Comparison of ENCODE assay signal across 1 cellular context in genomic region chr5:54651482-54652076, GRCh38.
TF ChIP-seq lines count a peak whose summit lies in the region.

No MANE protein-coding gene starts in this region.

TF ChIP-seq in HEK293, 187 proteins besides CTCF, POLR2A, EP300 and RAD21 (continued from another document):
- TF ChIP-seq ZNF398 (tag by site-specific recombination; IDR thresholded peaks at IDR 0.05) = 0 out of 2 replicates have a peak, but pooled peaks have one; percentile 20
- TF ChIP-seq KLF10 (tag by site-specific recombination; IDR thresholded peaks at IDR 0.05) = no peak
- TF ChIP-seq ZBTB44 (tag by site-specific recombination; IDR thresholded peaks at IDR 0.05) = peak; percentile 63; the same call in 1 of the 2 replicates
- TF ChIP-seq SP2 (tag by site-specific recombination; IDR thresholded peaks at IDR 0.05) = no peak
- no peak for TF ChIP-seq ZNF426 (tag by site-specific recombination; IDR thresholded peaks at IDR 0.05)
- TF ChIP-seq ZBTB21 (tag by site-specific recombination; IDR thresholded peaks at IDR 0.05) = 0 out of 2 replicates have a peak, but pooled peaks have one; percentile 22
- TF ChIP-seq ZIC2 (tag by site-specific recombination; IDR thresholded peaks at IDR 0.05) = 0 out of 2 replicates have a peak, but pooled peaks have one; percentile 9
- TF ChIP-seq ZNF639 (tag by site-specific recombination; IDR thresholded peaks at IDR 0.05) = no peak
- no peak for TF ChIP-seq SP3 (tag by site-specific recombination; IDR thresholded peaks at IDR 0.05)
- peak; percentile 35; the same call in 1 of the 2 replicates for TF ChIP-seq BCL6B (tag by site-specific recombination; IDR thresholded peaks at IDR 0.05)
- TF ChIP-seq ZNF544 (tag by site-specific recombination; IDR thresholded peaks at IDR 0.05) = no peak
- TF ChIP-seq ZNF155 (tag by site-specific recombination; IDR thresholded peaks at IDR 0.05) = no peak
- no peak for TF ChIP-seq ZSCAN5A (tag by site-specific recombination; IDR thresholded peaks at IDR 0.05)
- peak; percentile 38; the same call in 1 of the 2 replicates for TF ChIP-seq ZFP69B (tag by site-specific recombination; IDR thresholded peaks at IDR 0.05)
- TF ChIP-seq ZNF677 (tag by site-specific recombination; IDR thresholded peaks at IDR 0.05) = peak; percentile 98
- peak; percentile 84 for TF ChIP-seq ZSCAN30 (tag by site-specific recombination; IDR thresholded peaks at IDR 0.05)
- TF ChIP-seq ZNF610 (tag by site-specific recombination; IDR thresholded peaks at IDR 0.05; ENCODE audit: borderline replicate concordance) = no peak
- 0 out of 2 replicates have a peak, but pooled peaks have one; percentile 26 for TF ChIP-seq KLF8 (tag by site-specific recombination; IDR thresholded peaks at IDR 0.05)
- TF ChIP-seq ZNF24 (tag by site-specific recombination; IDR thresholded peaks at IDR 0.05) = no peak
- peak; percentile 70 for TF ChIP-seq PRDM6 (tag by site-specific recombination; IDR thresholded peaks at IDR 0.05)
- 0 out of 2 replicates have a peak, but pooled peaks have one; percentile 29 for TF ChIP-seq ATF2 (tag by site-specific recombination; IDR thresholded peaks at IDR 0.05; ENCODE audit: low read depth)
- peak; percentile 53; the same call in 1 of the 2 replicates for TF ChIP-seq ZNF518A (tag by site-specific recombination; conservative IDR thresholded peaks at IDR 0.05; ENCODE audit: low read depth)
